Comparison of ENCODE assay signal across 21 cellular contexts in the genomic region with DNA sequence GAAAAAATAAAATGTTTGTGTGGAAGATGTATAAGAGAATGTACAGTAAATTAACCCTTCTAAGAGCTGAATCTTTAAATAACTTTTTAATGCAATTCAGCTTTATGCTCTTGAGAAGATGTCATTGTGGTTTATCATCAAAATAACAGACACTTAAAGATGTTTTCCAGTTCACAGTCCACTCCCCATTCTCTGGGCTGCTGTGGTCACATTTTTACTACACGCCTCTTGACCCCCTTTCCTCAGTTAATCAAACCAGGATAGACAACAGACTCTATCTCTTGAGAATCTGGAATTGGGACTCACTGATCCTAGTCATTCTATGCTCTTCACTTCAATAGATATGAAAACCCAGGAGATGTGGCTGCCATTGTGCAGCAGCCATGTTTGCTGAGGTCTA. TPM values are rescaled to one million over a fixed set of nuclear protein-coding genes. Genes with fewer than 3 reads are reported as not detected.
DNase-seq lines count a peak whose midpoint lies in the region; ATAC-seq, FAIRE-seq and TF ChIP-seq lines count a peak whose summit lies in the region.
"Had no signal": no experiment of that assay in that cellular context is flagged by ENCODE, and none has a peak within 500 bp of the region (broad histone marks: within the 10 kb centered on the region; RNA-seq: fewer than 3 reads in every experiment).

No MANE protein-coding gene starts in this region.

- H3K9me2 ChIP-seq in hepatocyte (replicated peaks; ENCODE audit: insufficient read depth) (no peaks in the 10 kb centered on the region), OCI-LY7 (ENCODE audit: insufficient read depth, low read length) (no peaks in the 10 kb centered on the region), GM23338 (ENCODE audit: insufficient read depth) (peaks cover 9% of the 10 kb centered on the region; the same call in 1 of the 2 replicates)

- H3K27ac ChIP-seq in astrocyte (ENCODE audit: low read depth, low read length) (peak overlapping the region; percentile 55), hepatocyte (peak overlapping the region; percentile 57), OCI-LY7 (ENCODE audit: low read depth, low read length, poor library complexity, severe bottlenecking) (no peak overlapping the region), GM23338 (ENCODE audit: low read depth) (no peak overlapping the region)
- H3K27ac ChIP-seq: BLaER1 treated with 17β-estradiol and CSF1 and Interleukin-3, amounts not matched to agents 10 nM and 100 nM; RWPE1; SJSA1 had no signal

- intact Hi-C loops in OCI-LY7 (cut with micrococcal nuclease; ENCODE audit: unreplicated experiment), result no loop called here

- H3K36me3 ChIP-seq in astrocyte (ENCODE audit: insufficient read depth, low read length) (no peaks in the 10 kb centered on the region), hepatocyte (replicated peaks; ENCODE audit: insufficient read depth, low read depth) (no peaks in the 10 kb centered on the region), OCI-LY7 (ENCODE audit: insufficient read depth, low read length) (no peaks in the 10 kb centered on the region), GM23338 (ENCODE audit: insufficient read depth) (no peaks in the 10 kb centered on the region)
- H3K36me3 ChIP-seq: BLaER1 treated with 17β-estradiol and CSF1 and Interleukin-3, amounts not matched to agents 10 nM and 100 nM; SJSA1 had no signal

- peaks cover 5 to 12% of the 10 kb centered on the region in 2 donors for H3K9me3 Mint-ChIP-seq in activated T-cell treated with anti-CD3 and anti-CD28 coated beads, Interleukin-2, amount 50 U/mL, for 72 hours
- peaks cover 2% of the 10 kb centered on the region for H3K9me3 Mint-ChIP-seq in astrocyte (ENCODE audit: unreplicated experiment)
- peaks cover 4 to 5% of the 10 kb centered on the region in 2 donors for H3K9me3 Mint-ChIP-seq in stimulated activated naive B cell treated with anti-CD40 and anti-IgM and Interleukin-4, amounts not matched to agents 10 μg/mL and 1 μg/mL and 100 μg/mL, for 72 hours
- no peaks in the 10 kb centered on the region; the same call in 2 of the 3 replicates for H3K9me3 Mint-ChIP-seq in GM23338

- H3K4me1 Mint-ChIP-seq in activated T-cell treated with anti-CD3 and anti-CD28 coated beads, Interleukin-2, amount 50 U/mL, for 72 hours (ENCODE audit: low read depth), result peaks cover 36% of the 10 kb centered on the region
- peaks cover 13% of the 10 kb centered on the region for H3K4me1 Mint-ChIP-seq in astrocyte (ENCODE audit: low read depth, unreplicated experiment)
- peaks cover 14 to 34% of the 10 kb centered on the region in 2 donors for H3K4me1 Mint-ChIP-seq in stimulated activated naive B cell treated with anti-CD40 and anti-IgM and Interleukin-4, amounts not matched to agents 10 μg/mL and 1 μg/mL and 100 μg/mL, for 72 hours
- peaks cover 1% of the 10 kb centered on the region; the same call in 2 of the 3 replicates for H3K4me1 Mint-ChIP-seq in GM23338
- H3K4me1 Mint-ChIP-seq: CD8-positive, alpha-beta memory T cell had no signal

- no peaks in the 10 kb centered on the region for H3F3A ChIP-seq in GM23338 (replicated peaks; ENCODE audit: low read depth)

- no TSS peak for BruUV-seq in OCI-LY7 (replicated peaks; lab: Mats Ljungman, UMichigan)

- H2AFZ ChIP-seq in astrocyte (ENCODE audit: low read depth, low read length), result no peak overlapping the region
- no peak overlapping the region for H2AFZ ChIP-seq in hepatocyte
- H2AFZ ChIP-seq in OCI-LY7 (ENCODE audit: low read length), result no peak overlapping the region
- H2AFZ ChIP-seq in GM23338, result no peak overlapping the region

- H3K79me2 ChIP-seq in astrocyte (ENCODE audit: insufficient read depth, low read length) (no peaks in the 10 kb centered on the region), hepatocyte (no peaks in the 10 kb centered on the region), OCI-LY7 (ENCODE audit: insufficient read depth, low read depth, low read length) (no peaks in the 10 kb centered on the region), GM23338 (replicated peaks; ENCODE audit: insufficient read depth) (no peaks in the 10 kb centered on the region)

- H3K9me3 ChIP-seq in astrocyte (ENCODE audit: insufficient read depth, low read depth, low read length) (no peaks in the 10 kb centered on the region), hepatocyte (ENCODE audit: low read depth) (no peaks in the 10 kb centered on the region), OCI-LY7 (ENCODE audit: low read length) (no peaks in the 10 kb centered on the region)
- H3K9me3 ChIP-seq: SJSA1 had no signal

- H3K4me3 ChIP-seq in astrocyte (ENCODE audit: insufficient read depth, low read depth, low read length), result no peak overlapping the region
- H3K4me3 ChIP-seq in hepatocyte, result no peak overlapping the region
- H3K4me3 ChIP-seq in OCI-LY7 (ENCODE audit: low read depth, low read length, poor library complexity, severe bottlenecking), result no peak overlapping the region
- H3K4me3 ChIP-seq in GM23338, result no peak overlapping the region
- H3K4me3 ChIP-seq: BLaER1 treated with 17β-estradiol and CSF1 and Interleukin-3, amounts not matched to agents 10 nM and 100 nM; SJSA1 had no signal

- H3K4me2 ChIP-seq in astrocyte (ENCODE audit: low read length) (peak overlapping the region; percentile 49), hepatocyte (no peak overlapping the region), OCI-LY7 (ENCODE audit: low read length) (no peak overlapping the region), GM23338 (no peak overlapping the region)
- H3K4me2 ChIP-seq: BLaER1 treated with 17β-estradiol and CSF1 and Interleukin-3, amounts not matched to agents 10 nM and 100 nM had no signal

- TF ChIP-seq CTCF in astrocyte (IDR thresholded peaks at IDR 0.05; ENCODE audit: insufficient read depth, low read depth, low read length), result no peak
- no peak for TF ChIP-seq CTCF in hepatocyte (IDR thresholded peaks at IDR 0.05; ENCODE audit: poor library complexity)
- no peak for TF ChIP-seq CTCF in OCI-LY7 (conservative IDR thresholded peaks at IDR 0.05; ENCODE audit: low read length)
- no peak for TF ChIP-seq CTCF in GM23338 (conservative IDR thresholded peaks at IDR 0.05; ENCODE audit: low read depth in 2 of 2)

- H3K36me3 Mint-ChIP-seq in activated T-cell treated with anti-CD3 and anti-CD28 coated beads, Interleukin-2, amount 50 U/mL, for 72 hours (ENCODE audit: insufficient read depth in 2 of 2), result peaks cover 1 to 4% of the 10 kb centered on the region in 2 donors
- H3K36me3 Mint-ChIP-seq in astrocyte (ENCODE audit: low read depth, unreplicated experiment), result peaks cover 2% of the 10 kb centered on the region
- peaks cover 0 to 2% of the 10 kb centered on the region in 2 donors for H3K36me3 Mint-ChIP-seq in stimulated activated naive B cell treated with anti-CD40 and anti-IgM and Interleukin-4, amounts not matched to agents 10 μg/mL and 1 μg/mL and 100 μg/mL, for 72 hours
- H3K36me3 Mint-ChIP-seq in GM23338 (ENCODE audit: low read depth), result no peaks in the 10 kb centered on the region
- H3K36me3 Mint-ChIP-seq: IgD-negative memory B cell had no signal

- no peak overlapping the region for H3K27ac Mint-ChIP-seq in activated T-cell treated with anti-CD3 and anti-CD28 coated beads, Interleukin-2, amount 50 U/mL, for 72 hours
- H3K27ac Mint-ChIP-seq in astrocyte (ENCODE audit: unreplicated experiment) (no peak overlapping the region), GM23338 (no peak overlapping the region)
- no peak overlapping the region for H3K27ac Mint-ChIP-seq in stimulated activated naive B cell treated with anti-CD40 and anti-IgM and Interleukin-4, amounts not matched to agents 10 μg/mL and 1 μg/mL and 100 μg/mL, for 72 hours
- H3K27ac Mint-ChIP-seq: CD8-positive, alpha-beta memory T cell; IgD-negative memory B cell had no signal

- no peaks in the 10 kb centered on the region for H4K20me1 ChIP-seq in astrocyte (ENCODE audit: insufficient read depth, low read length)
- H4K20me1 ChIP-seq in hepatocyte (ENCODE audit: insufficient read depth, poor library complexity, severe bottlenecking), result no peaks in the 10 kb centered on the region
- H4K20me1 ChIP-seq in OCI-LY7 (ENCODE audit: insufficient read depth, low read length), result no peaks in the 10 kb centered on the region
- H4K20me1 ChIP-seq in GM23338 (replicated peaks; ENCODE audit: insufficient read depth), result no peaks in the 10 kb centered on the region
- H4K20me1 ChIP-seq: BLaER1 treated with 17β-estradiol and CSF1 and Interleukin-3, amounts not matched to agents 10 nM and 100 nM had no signal

- H3K4me1 ChIP-seq in astrocyte (ENCODE audit: insufficient read depth, low read length) (peaks cover 9% of the 10 kb centered on the region), hepatocyte (ENCODE audit: insufficient read depth) (peaks cover 8% of the 10 kb centered on the region), OCI-LY7 (ENCODE audit: insufficient read depth, low read length, poor library complexity, severe bottlenecking) (no peaks in the 10 kb centered on the region), GM23338 (ENCODE audit: insufficient read depth) (no peaks in the 10 kb centered on the region)
- H3K4me1 ChIP-seq: BLaER1 treated with 17β-estradiol and CSF1 and Interleukin-3, amounts not matched to agents 10 nM and 100 nM; SJSA1 had no signal

- POLR2A ChIA-PET in OCI-LY7 (lab: Charles Lee), result interaction anchor here (1.4 kb wide), 1 partner anchor 9 kb away, joined by 10 read pairs; no protein-coding TSS in a partner anchor

- no peak for DNase-seq in activated T-cell treated with anti-CD3 and anti-CD28 coated beads, Interleukin-2, amount 50 U/mL, for 72 hours
- no peak for DNase-seq in activated T-cell treated with anti-CD3 and anti-CD28 coated beads, Interleukin-2, amount 50 U/mL, for 1 hour
- no peak for DNase-seq in astrocyte (ENCODE audit: low read depth)
- no peak for DNase-seq in hepatocyte (ENCODE audit: low spot score)
- no peak for DNase-seq in stimulated activated naive B cell treated with anti-CD40 and anti-IgM and Interleukin-4, amounts not matched to agents 10 μg/mL and 1 μg/mL and 100 μg/mL, for 72 hours
- no peak for DNase-seq in OCI-LY7 (ENCODE audit: low spot score)
- DNase-seq in GM23338 (ENCODE audit: low spot score), result no peak
- no peak for DNase-seq in SHP77 treated with DMSO at 0.1 percent for 48 hours (lab: John Stamatoyannopoulos, UW)
- DNase-seq: CD8-positive, alpha-beta memory T cell; DMS79; NCI-H187 treated with DMSO at 0.1 percent for 48 hours; NCI-H2171 treated with DMSO at 0.1 percent for 48 hours; NCI-H446 treated with DMSO at 0.1 percent for 48 hours had no signal

- ATAC-seq in activated T-cell treated with anti-CD3 and anti-CD28 coated beads, Interleukin-2, amount 50 U/mL, for 72 hours (replicated peaks in 1 of 2), result peak in 1 of 2 donors; percentile 7
- peak; percentile 28 to 33 for ATAC-seq in stimulated activated naive B cell treated with anti-CD40 and anti-IgM and Interleukin-4, amounts not matched to agents 10 μg/mL and 1 μg/mL and 100 μg/mL, for 72 hours (replicated peaks)
- ATAC-seq in GM23338, result no peak

- no peak for FAIRE-seq in astrocyte (lab: Jason Lieb, UNC)
- FAIRE-seq: D721Med had no signal

- no peak overlapping the region for H3K9ac ChIP-seq in astrocyte (ENCODE audit: low read length)
- H3K9ac ChIP-seq: BLaER1 treated with 17β-estradiol and CSF1 and Interleukin-3, amounts not matched to agents 10 nM and 100 nM had no signal

- H3K27me3 ChIP-seq in astrocyte (ENCODE audit: insufficient read depth, low read length) (no peaks in the 10 kb centered on the region), hepatocyte (no peaks in the 10 kb centered on the region), GM23338 (ENCODE audit: insufficient read depth) (no peaks in the 10 kb centered on the region)
- H3K27me3 ChIP-seq: BLaER1 treated with 17β-estradiol and CSF1 and Interleukin-3, amounts not matched to agents 10 nM and 100 nM; SJSA1 had no signal

- WGBS in hepatocyte (ENCODE audit: low lambda C conversion rate, missing lambda C conversion rate), result 85% methylated on average over 1 of the region's 1 CpG

- H3K27me3 Mint-ChIP-seq in activated T-cell treated with anti-CD3 and anti-CD28 coated beads, Interleukin-2, amount 50 U/mL, for 72 hours (ENCODE audit: low read depth), result peaks cover 5% of the 10 kb centered on the region
- H3K27me3 Mint-ChIP-seq in astrocyte (ENCODE audit: low read depth, unreplicated experiment) (no peaks in the 10 kb centered on the region), GM23338 (ENCODE audit: insufficient read depth, low read depth, poor library complexity) (peaks cover 3% of the 10 kb centered on the region)
- H3K27me3 Mint-ChIP-seq in stimulated activated naive B cell treated with anti-CD40 and anti-IgM and Interleukin-4, amounts not matched to agents 10 μg/mL and 1 μg/mL and 100 μg/mL, for 72 hours, result no peaks in the 10 kb centered on the region

- peak overlapping the region; percentile 41 to 48 for H3K4me3 Mint-ChIP-seq in activated T-cell treated with anti-CD3 and anti-CD28 coated beads, Interleukin-2, amount 50 U/mL, for 72 hours
- no peak overlapping the region for H3K4me3 Mint-ChIP-seq in astrocyte (ENCODE audit: unreplicated experiment)
- peak overlapping the region; percentile 7 to 59 for H3K4me3 Mint-ChIP-seq in stimulated activated naive B cell treated with anti-CD40 and anti-IgM and Interleukin-4, amounts not matched to agents 10 μg/mL and 1 μg/mL and 100 μg/mL, for 72 hours
- no peak overlapping the region for H3K4me3 Mint-ChIP-seq in GM23338
- H3K4me3 Mint-ChIP-seq: CD8-positive, alpha-beta memory T cell; IgD-negative memory B cell had no signal

- CTCF ChIA-PET in OCI-LY7 (lab: Charles Lee; ENCODE audit: unreplicated experiment), result no interaction called here

RNA-seq across cellular contexts. Expression of a gene that starts 24.7 kb away (rescaled TPM):
- total RNA-seq in activated T-cell treated with anti-CD3 and anti-CD28 coated beads, Interleukin-2, amount 50 U/mL, for 72 hours, result not detected
- total RNA-seq in astrocyte (not detected in 2 replicates), hepatocyte (0.03 TPM in 1 of 2 replicates, not detected in the other), OCI-LY7 (2022) (not detected in 2 replicates)
- polyA plus RNA-seq in hepatocyte (not detected in 2 replicates), GM23338 (2016; fragmentation: Nextera tagmentation; extraction: Ambion mirVana) (not detected in 2 replicates)
- total RNA-seq in OCI-LY7 (2014; rRNA removed; shearing (Covaris generic)), result not detected in 2 replicates
- not detected in 2 replicates for total RNA-seq in GM23338 (2014; rRNA removed; shearing (Covaris generic))
- total RNA-seq: A172; CD8-positive, alpha-beta memory T cell; G401; HT1080; SJSA1 had no signal
- polyA plus RNA-seq: CD8-positive, alpha-beta memory T cell; IgD-negative memory B cell had no signal

Comparison
In these comparisons a context has a peak if more than half of its experiments do, and no peak if none do; other contexts are left out.
1. H3K4me3 Mint-ChIP-seq: peak in activated T-cell treated with anti-CD3 and anti-CD28 coated beads, Interleukin-2, amount 50 U/mL, for 72 hours (2 of 2) and stimulated activated naive B cell treated with anti-CD40 and anti-IgM and Interleukin-4, amounts not matched to agents 10 μg/mL and 1 μg/mL and 100 μg/mL, for 72 hours (2 of 2); none in astrocyte (single experiment) and GM23338 (single experiment).
2. H3K27ac ChIP-seq: peak in astrocyte (single experiment) and hepatocyte (single experiment); none in OCI-LY7 (single experiment) and GM23338 (single experiment).